19 cellular contexts compared by ENCODE assay signal in genomic region chr18:39380186-39380714, GRCh38.
DNase-seq lines count a peak whose midpoint lies in the region; ATAC-seq, FAIRE-seq and TF ChIP-seq lines count a peak whose summit lies in the region.
"Had no signal": no experiment of that assay in that cellular context is flagged by ENCODE, and none has a peak within 500 bp of the region (broad histone marks: within the 10 kb centered on the region; RNA-seq: fewer than 3 reads in every experiment).

No MANE protein-coding gene starts in this region.

- peak; percentile 80 for FAIRE-seq in D721Med (lab: Jason Lieb, UNC)
- FAIRE-seq: A204.1 had no signal

- no peaks in the 10 kb centered on the region for H3K4me1 Mint-ChIP-seq in endothelial cell (ENCODE audit: unreplicated experiment)

- no peaks in the 10 kb centered on the region for H3K79me1 ChIP-seq in mesendoderm (ENCODE audit: low read length)

- no peak overlapping the region for H2AK5ac ChIP-seq in mesendoderm (ENCODE audit: low read length)

- H3K79me2 ChIP-seq in mesendoderm (ENCODE audit: control insufficient read depth, insufficient read depth, low read length) = no peaks in the 10 kb centered on the region

- TF ChIP-seq CTCF in D721Med (IDR thresholded peaks at IDR 0.05; ENCODE audit: insufficient read depth, missing control alignments) (no peak), endothelial cell (IDR thresholded peaks at IDR 0.05; ENCODE audit: unreplicated experiment) (no peak), esophagus muscularis mucosa (IDR thresholded peaks at IDR 0.05) (no peak)

- intact Hi-C loops in esophagus muscularis mucosa (cut with DNase I) = no loop called here

- H3K4me3 Mint-ChIP-seq in endothelial cell (ENCODE audit: unreplicated experiment) = no peak overlapping the region

- H3K4me1 ChIP-seq in ectodermal cell (ENCODE audit: control insufficient read depth, insufficient read depth, low read length) (peaks cover 10% of the 10 kb centered on the region), mesendoderm (ENCODE audit: control insufficient read depth, low read depth, low read length) (peaks cover 2% of the 10 kb centered on the region), esophagus muscularis mucosa (no peaks in the 10 kb centered on the region)
- H3K4me1 ChIP-seq: Peyer's patch had no signal

- TF ChIP-seq POLR2A in esophagus muscularis mucosa (IDR thresholded peaks at IDR 0.05; ENCODE audit: low read depth) = no peak

- H3K27me3 Mint-ChIP-seq in endothelial cell (ENCODE audit: unreplicated experiment) = no peaks in the 10 kb centered on the region

- H3K18ac ChIP-seq in mesendoderm (ENCODE audit: low read length) = no peak overlapping the region

- H3K36me3 ChIP-seq in ectodermal cell (ENCODE audit: control insufficient read depth, insufficient read depth, low read length) = no peaks in the 10 kb centered on the region
- H3K36me3 ChIP-seq in mesendoderm (ENCODE audit: control insufficient read depth, insufficient read depth, low read length) = no peaks in the 10 kb centered on the region
- no peaks in the 10 kb centered on the region for H3K36me3 ChIP-seq in esophagus muscularis mucosa
- H3K36me3 ChIP-seq: MG63, Peyer's patch had no signal

- no peak for ATAC-seq in GM18909 (IDR thresholded peaks at IDR 0.05; ENCODE audit: poor library complexity, unreplicated experiment)
- ATAC-seq: SK-N-SH treated with all-trans-retinoic acid at 6 μM for 48 hours had no signal

- H3K27ac ChIP-seq in ectodermal cell (ENCODE audit: insufficient read depth, low read depth, low read length, poor library complexity, severe bottlenecking) = peak overlapping the region; percentile 83
- no peak overlapping the region for H3K27ac ChIP-seq in mesendoderm (ENCODE audit: low read depth, low read length)
- no peak overlapping the region for H3K27ac ChIP-seq in esophagus muscularis mucosa (replicated peaks in 1 of 4)
- H3K27ac ChIP-seq: Peyer's patch had no signal

- H3K27me3 ChIP-seq in ectodermal cell (ENCODE audit: control insufficient read depth, insufficient read depth, low read length, poor library complexity, severe bottlenecking) (no peaks in the 10 kb centered on the region), mesendoderm (ENCODE audit: insufficient read depth, low read length, poor library complexity) (no peaks in the 10 kb centered on the region), esophagus muscularis mucosa (no peaks in the 10 kb centered on the region)
- H3K27me3 ChIP-seq: MG63, Peyer's patch had no signal

- no peak overlapping the region for H4K5ac ChIP-seq in mesendoderm (ENCODE audit: low read length)

- no peak overlapping the region for H3K27ac Mint-ChIP-seq in endothelial cell (ENCODE audit: unreplicated experiment)

- H4K8ac ChIP-seq in mesendoderm (ENCODE audit: low read depth, low read length) = no peak overlapping the region

- no peak overlapping the region for H2BK15ac ChIP-seq in mesendoderm (replicated peaks; ENCODE audit: low read depth)

- no peaks in the 10 kb centered on the region for H3K9me3 Mint-ChIP-seq in endothelial cell (ENCODE audit: unreplicated experiment)

- no peaks in the 10 kb centered on the region for H3K36me3 Mint-ChIP-seq in endothelial cell (ENCODE audit: low read depth, unreplicated experiment)

- TF ChIP-seq EP300 in esophagus muscularis mucosa (IDR thresholded peaks at IDR 0.05) = no peak

- H3K4me3 ChIP-seq in ectodermal cell (ENCODE audit: insufficient read depth, low read depth, low read length) (no peak overlapping the region), mesendoderm (ENCODE audit: low read length) (no peak overlapping the region), esophagus muscularis mucosa (no peak overlapping the region)
- H3K4me3 ChIP-seq: MG63, Peyer's patch had no signal

- H2BK5ac ChIP-seq in mesendoderm (ENCODE audit: low read length) = no peak overlapping the region

- 63 to 75% methylated on average over 3 of the region's 3 CpGs for WGBS in ectodermal cell, 2 experiments
- WGBS in mesendoderm (ENCODE audit: extremely low coverage, insufficient coverage, low lambda C conversion rate) = no CpG with 5 or more reads among the region's 3 CpGs
- 91% methylated on average over 3 of the region's 3 CpGs for WGBS in esophagus muscularis mucosa

- no peak overlapping the region for H3K4ac ChIP-seq in mesendoderm (ENCODE audit: low read depth, low read length)

- DNase-seq in D721Med (ENCODE audit: insufficient read length, low spot score) (no peak), NCI-H1930 (lab: John Stamatoyannopoulos, UW) (peak; percentile 34 to 58), mesendoderm (peak; percentile 7), endothelial cell (ENCODE audit: low spot score) (no peak), esophagus muscularis mucosa (ENCODE audit: extremely low spot score) (no peak), kidney glomerular epithelial cell (lab: John Stamatoyannopoulos, UW) (no peak)
- DNase-seq: C1 segment of cervical spinal cord, COR-L47, KG1, MG63, NCI-H1092 treated with DMSO at 0.1 percent for 48 hours, NCI-H2029 treated with DMSO at 0.1 percent for 48 hours, NCI-H774, Peyer's patch, SHP77 had no signal

- H3K56ac ChIP-seq in mesendoderm (ENCODE audit: low read length) = no peak overlapping the region

- H3K9ac ChIP-seq in mesendoderm (ENCODE audit: low read length) = no peak overlapping the region

- H2BK120ac ChIP-seq in mesendoderm (ENCODE audit: low read depth, low read length) = no peak overlapping the region

- no peak overlapping the region for H3K23ac ChIP-seq in mesendoderm (ENCODE audit: low read length)

- H3K9me3 ChIP-seq in ectodermal cell (ENCODE audit: control insufficient read depth, low read length) (no peaks in the 10 kb centered on the region), esophagus muscularis mucosa (no peaks in the 10 kb centered on the region)
- H3K9me3 ChIP-seq: MG63, Peyer's patch had no signal

- no peak overlapping the region for H3K4me2 ChIP-seq in mesendoderm (ENCODE audit: low read length)

Comparison
In these comparisons a context has a peak if more than half of its experiments do, and no peak if none do; other contexts are left out.
1. DNase-seq: peak in NCI-H1930 (2 of 2) and mesendoderm (single experiment); none in D721Med (single experiment), endothelial cell (single experiment), esophagus muscularis mucosa (single experiment) and kidney glomerular epithelial cell (single experiment).